In the genomic region with DNA sequence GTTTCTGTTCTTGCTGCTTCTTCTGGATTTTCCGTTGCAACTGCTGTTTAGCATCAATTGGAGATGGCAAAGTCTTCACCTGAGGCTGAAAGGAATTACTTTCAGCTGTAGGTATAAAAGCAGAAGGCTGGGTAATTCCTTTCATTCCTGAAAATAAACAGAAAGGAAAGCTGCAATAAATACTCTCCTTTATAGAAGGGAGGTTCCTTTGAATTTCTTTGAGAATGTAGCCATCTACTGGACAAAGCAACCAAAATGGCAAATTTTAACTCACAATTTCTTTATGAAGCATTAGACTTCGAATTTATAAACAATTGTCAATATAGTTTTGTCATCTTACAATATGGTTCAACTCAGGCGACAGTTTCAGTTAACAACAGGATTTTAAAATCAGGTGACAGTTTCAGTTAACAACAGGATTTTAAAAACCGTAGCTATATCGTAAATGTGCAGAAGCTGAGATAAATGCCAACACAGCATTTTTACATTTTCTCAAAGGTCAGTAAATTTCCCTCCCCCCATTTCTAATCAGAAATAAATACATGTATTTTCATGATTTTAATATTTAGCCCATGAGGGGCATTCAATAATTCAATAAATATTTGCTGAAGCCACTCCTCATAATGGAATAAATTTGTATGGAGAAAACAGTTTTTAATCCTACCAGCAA, we compare ENCODE assay signal across 1 cellular context.
TF ChIP-seq lines count a peak whose summit lies in the region.

No MANE protein-coding gene starts in this region.

TF ChIP-seq in HCT116, 20 proteins besides CTCF, POLR2A, EP300 and RAD21 (continued from another document):
- TF ChIP-seq ZNF274 (IDR thresholded peaks at IDR 0.05; ENCODE audit: low read depth, low read length) (no peak), EZH2 (IDR thresholded peaks at IDR 0.05) (no peak), EGR1 (IDR thresholded peaks at IDR 0.05; ENCODE audit: low read depth) (no peak), FOSL1 (IDR thresholded peaks at IDR 0.05; ENCODE audit: low read depth) (no peak), ELF1 (IDR thresholded peaks at IDR 0.05; ENCODE audit: borderline replicate concordance, low read depth) (no peak), EZH2phosphoT487 (IDR thresholded peaks at IDR 0.05; ENCODE audit: borderline replicate concordance) (no peak), POLR2AphosphoS5 (IDR thresholded peaks at IDR 0.05; ENCODE audit: low read depth, low read length) (no peak), CBX3 (IDR thresholded peaks at IDR 0.05; ENCODE audit: low read depth) (no peak), SIN3A (IDR thresholded peaks at IDR 0.05; ENCODE audit: low read depth) (no peak), CEBPB (IDR thresholded peaks at IDR 0.05; ENCODE audit: low read depth) (no peak), JUND (IDR thresholded peaks at IDR 0.05) (no peak)
- TF ChIP-seq, protein P1, sequence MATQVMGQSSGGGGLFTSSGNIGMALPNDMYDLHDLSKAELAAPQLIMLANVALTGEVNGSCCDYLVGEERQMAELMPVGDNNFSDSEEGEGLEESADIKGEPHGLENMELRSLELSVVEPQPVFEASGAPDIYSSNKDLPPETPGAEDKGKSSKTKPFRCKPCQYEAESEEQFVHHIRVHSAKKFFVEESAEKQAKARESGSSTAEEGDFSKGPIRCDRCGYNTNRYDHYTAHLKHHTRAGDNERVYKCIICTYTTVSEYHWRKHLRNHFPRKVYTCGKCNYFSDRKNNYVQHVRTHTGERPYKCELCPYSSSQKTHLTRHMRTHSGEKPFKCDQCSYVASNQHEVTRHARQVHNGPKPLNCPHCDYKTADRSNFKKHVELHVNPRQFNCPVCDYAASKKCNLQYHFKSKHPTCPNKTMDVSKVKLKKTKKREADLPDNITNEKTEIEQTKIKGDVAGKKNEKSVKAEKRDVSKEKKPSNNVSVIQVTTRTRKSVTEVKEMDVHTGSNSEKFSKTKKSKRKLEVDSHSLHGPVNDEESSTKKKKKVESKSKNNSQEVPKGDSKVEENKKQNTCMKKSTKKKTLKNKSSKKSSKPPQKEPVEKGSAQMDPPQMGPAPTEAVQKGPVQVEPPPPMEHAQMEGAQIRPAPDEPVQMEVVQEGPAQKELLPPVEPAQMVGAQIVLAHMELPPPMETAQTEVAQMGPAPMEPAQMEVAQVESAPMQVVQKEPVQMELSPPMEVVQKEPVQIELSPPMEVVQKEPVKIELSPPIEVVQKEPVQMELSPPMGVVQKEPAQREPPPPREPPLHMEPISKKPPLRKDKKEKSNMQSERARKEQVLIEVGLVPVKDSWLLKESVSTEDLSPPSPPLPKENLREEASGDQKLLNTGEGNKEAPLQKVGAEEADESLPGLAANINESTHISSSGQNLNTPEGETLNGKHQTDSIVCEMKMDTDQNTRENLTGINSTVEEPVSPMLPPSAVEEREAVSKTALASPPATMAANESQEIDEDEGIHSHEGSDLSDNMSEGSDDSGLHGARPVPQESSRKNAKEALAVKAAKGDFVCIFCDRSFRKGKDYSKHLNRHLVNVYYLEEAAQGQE (IDR thresholded peaks at IDR 0.05; ENCODE audit: low read depth), result no peak
- TF ChIP-seq, protein P2, sequence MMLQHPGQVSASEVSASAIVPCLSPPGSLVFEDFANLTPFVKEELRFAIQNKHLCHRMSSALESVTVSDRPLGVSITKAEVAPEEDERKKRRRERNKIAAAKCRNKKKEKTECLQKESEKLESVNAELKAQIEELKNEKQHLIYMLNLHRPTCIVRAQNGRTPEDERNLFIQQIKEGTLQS (IDR thresholded peaks at IDR 0.05), result no peak
